In the genomic region with DNA sequence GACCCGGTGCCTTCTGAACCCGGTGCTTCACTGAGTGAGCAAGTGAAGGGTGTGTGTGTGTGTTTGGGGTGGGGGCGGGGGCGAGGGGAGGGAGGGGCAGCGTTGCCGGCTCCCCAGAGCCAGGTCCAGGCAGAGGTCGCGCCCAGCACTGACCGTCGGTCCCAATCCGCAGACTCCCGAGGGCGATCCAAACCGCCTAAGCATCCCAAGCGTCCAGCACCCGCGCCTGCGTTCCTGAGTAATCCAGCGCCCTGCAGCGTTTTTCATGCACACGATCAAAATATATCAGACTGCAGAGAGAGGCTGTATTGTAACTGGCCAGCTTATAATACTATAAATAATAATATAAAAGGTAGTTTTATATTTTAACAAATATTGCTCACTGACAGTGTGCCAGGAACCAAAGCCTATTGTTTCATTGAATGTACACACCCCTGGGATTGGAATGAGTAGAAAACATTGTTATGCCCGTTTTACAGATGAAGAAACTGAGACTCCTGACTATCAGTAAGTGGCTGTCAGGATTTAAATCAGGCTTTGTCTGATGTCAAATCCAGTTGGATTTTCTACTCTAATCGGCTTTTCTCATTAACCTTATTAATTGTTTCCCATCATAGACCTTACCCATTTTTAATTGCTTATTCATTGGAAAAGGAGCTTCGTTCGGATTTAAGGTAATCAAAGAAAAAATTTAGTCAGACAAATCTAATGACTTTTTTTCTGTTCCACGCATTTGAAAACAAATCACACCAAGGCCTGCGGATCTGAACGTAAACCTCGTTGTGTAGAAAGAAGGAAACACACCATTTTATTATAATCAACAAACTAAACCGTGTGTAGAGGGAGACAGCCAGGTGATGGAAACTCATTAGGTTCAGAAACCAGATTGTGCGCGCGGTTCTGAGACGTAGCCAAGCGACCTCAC, we compare ENCODE assay signal across 8 cellular contexts. TPM values are rescaled to one million over a fixed set of nuclear protein-coding genes. Genes with fewer than 3 reads are reported as not detected.
DNase-seq lines count a peak whose midpoint lies in the region; ATAC-seq, FAIRE-seq and TF ChIP-seq lines count a peak whose summit lies in the region.

No MANE protein-coding gene starts in this region.

- H3K27me3 ChIP-seq in endothelial cell of umbilical vein (ENCODE audit: control insufficient read depth in 2 of 2, insufficient read depth in 2 of 2, low read length in 2 of 2) (peaks cover 37 to 74% of the 10 kb centered on the region in 2 experiments), spleen (replicated peaks in 1 of 7) (peaks cover 10 to 96% (median 68%) of the 10 kb centered on the region in 7 donors)

- 9 to 13% (median 10%) methylated on average over 26 to 35 of the region's 35 CpGs for WGBS in spleen, 5 donors

- H3K27ac Mint-ChIP-seq in T-helper 1 cell treated with Interleukin-12 subunit alpha and Interleukin-12 subunit beta and Interleukin-4 antibody, amounts not matched to agents 30 μg/mL and 1 μg/mL, for 36 hours = no peak overlapping the region

- no peak for TF ChIP-seq CTCF in endothelial cell of umbilical vein (IDR thresholded peaks at IDR 0.05; ENCODE audit: extremely low read depth in 1 of 2, insufficient read depth in 1 of 2, low read depth in 1 of 2, low read length in 2 of 2)
- TF ChIP-seq CTCF in spleen (IDR thresholded peaks at IDR 0.05 in 8 of 11, conservative IDR thresholded peaks at IDR 0.05 in 3 of 11) = no peak

- H3K9me3 Mint-ChIP-seq in T-helper 1 cell treated with Interleukin-12 subunit alpha and Interleukin-12 subunit beta and Interleukin-4 antibody, amounts not matched to agents 30 μg/mL and 1 μg/mL, for 36 hours = peaks cover 4% of the 10 kb centered on the region

- CTCF ChIA-PET in endothelial cell of umbilical vein (lab: Charles Lee) = interaction anchor here (0.8 to 2.4 kb wide), 16 partner anchors 14 to 821 kb away, joined by 3 to 27 read pairs (median 3); partner anchors contain the start of gene RAB28

- H3K79me2 ChIP-seq in endothelial cell of umbilical vein (ENCODE audit: control insufficient read depth, insufficient read depth, low read length) = no peaks in the 10 kb centered on the region

- no peaks in the 10 kb centered on the region for H3K36me3 ChIP-seq in endothelial cell of umbilical vein (ENCODE audit: control insufficient read depth in 2 of 2, extremely low read depth in 1 of 2, insufficient read depth in 2 of 2, low read length in 2 of 2)
- H3K36me3 ChIP-seq in spleen = no peaks in the 10 kb centered on the region

- H3K4me2 ChIP-seq in endothelial cell of umbilical vein (ENCODE audit: insufficient read depth, low read length) = peak overlapping the region; percentile 58

- DNase-seq in T-helper 1 cell = no peak
- peak; percentile 34 for DNase-seq in NCI-H2196 treated with DMSO at 0.1 percent for 48 hours (lab: John Stamatoyannopoulos, UW; ENCODE audit: unreplicated experiment)
- DNase-seq in endothelial cell of umbilical vein (ENCODE audit: low read depth, low spot score) = no peak
- DNase-seq in spleen = peak; percentile 69
- DNase-seq in MV-4-11 (lab: John Stamatoyannopoulos, UW) = no peak
- DNase-seq in HT-29 (ENCODE audit: low spot score) = no peak

- no peaks in the 10 kb centered on the region for H4K20me1 ChIP-seq in endothelial cell of umbilical vein (replicated peaks; ENCODE audit: control insufficient read depth, extremely low read depth, insufficient read depth, low read length)

- H3K36me3 Mint-ChIP-seq in T-helper 1 cell treated with Interleukin-12 subunit alpha and Interleukin-12 subunit beta and Interleukin-4 antibody, amounts not matched to agents 30 μg/mL and 1 μg/mL, for 36 hours (ENCODE audit: low read depth) = peaks cover 8% of the 10 kb centered on the region

- no peak for TF ChIP-seq POLR2A in endothelial cell of umbilical vein (IDR thresholded peaks at IDR 0.05; ENCODE audit: low read depth, low read length)
- TF ChIP-seq POLR2A in spleen (IDR thresholded peaks at IDR 0.05) = no peak

- H3K27ac ChIP-seq in endothelial cell of umbilical vein (ENCODE audit: insufficient read depth, low read depth, low read length) = no peak overlapping the region
- peak overlapping the region in 1 of 8 donors; percentile 13 for H3K27ac ChIP-seq in spleen

- BruUV-seq in endothelial cell of umbilical vein (replicated peaks; lab: Mats Ljungman, UMichigan) = no TSS peak

- H3K4me3 ChIP-seq in endothelial cell of umbilical vein (replicated peaks in 1 of 3; ENCODE audit: insufficient read depth in 1 of 3, low read depth in 1 of 3, low read length in 3 of 3) = no peak overlapping the region
- peak overlapping the region; percentile 35 to 76 (median 51) for H3K4me3 ChIP-seq in spleen

- H3K4me1 Mint-ChIP-seq in T-helper 1 cell treated with Interleukin-12 subunit alpha and Interleukin-12 subunit beta and Interleukin-4 antibody, amounts not matched to agents 30 μg/mL and 1 μg/mL, for 36 hours (ENCODE audit: low read depth) = peaks cover 29% of the 10 kb centered on the region

- H3K9ac ChIP-seq in endothelial cell of umbilical vein (replicated peaks; ENCODE audit: extremely low read depth, insufficient read depth, low read length) = no peak overlapping the region

- H3K27me3 Mint-ChIP-seq in T-helper 1 cell treated with Interleukin-12 subunit alpha and Interleukin-12 subunit beta and Interleukin-4 antibody, amounts not matched to agents 30 μg/mL and 1 μg/mL, for 36 hours (ENCODE audit: low read depth) = peaks cover 78% of the 10 kb centered on the region

- peak overlapping the region; percentile 71 for H3K4me3 Mint-ChIP-seq in T-helper 1 cell treated with Interleukin-12 subunit alpha and Interleukin-12 subunit beta and Interleukin-4 antibody, amounts not matched to agents 30 μg/mL and 1 μg/mL, for 36 hours

- ATAC-seq in GM21526 (IDR thresholded peaks at IDR 0.05; ENCODE audit: low FRiP score, unreplicated experiment) = no peak

- H3K9me1 ChIP-seq in endothelial cell of umbilical vein (replicated peaks; ENCODE audit: control insufficient read depth, extremely low read depth, insufficient read depth, low read length) = no peaks in the 10 kb centered on the region

- H3K9me3 ChIP-seq in endothelial cell of umbilical vein (replicated peaks; ENCODE audit: control insufficient read depth, insufficient read depth, low read length) = no peaks in the 10 kb centered on the region
- H3K9me3 ChIP-seq in spleen = peaks cover 0 to 11% (median 1%) of the 10 kb centered on the region in 8 donors

- intact Hi-C loops in endothelial cell of umbilical vein (cut with micrococcal nuclease) (no loop called here), spleen (cut with DNase I; ENCODE audit: low total_unique reads) (loop anchor here (5.0 kb wide), 2 partner anchors 696 to 821 kb away; no protein-coding TSS in a partner anchor)

- POLR2A ChIA-PET in endothelial cell of umbilical vein (lab: Charles Lee) = no interaction called here

- peaks cover 8% of the 10 kb centered on the region for H3K4me1 ChIP-seq in endothelial cell of umbilical vein (ENCODE audit: control insufficient read depth, extremely low read depth, insufficient read depth, low read length)
- H3K4me1 ChIP-seq in spleen = peaks cover 21 to 63% (median 50%) of the 10 kb centered on the region in 6 donors

- H2AFZ ChIP-seq in endothelial cell of umbilical vein (ENCODE audit: low read depth, low read length) = no peak overlapping the region

- dilution Hi-C loops in endothelial cell of umbilical vein (cut with MboI; ENCODE audit: extremely low pct_ligation_motif_present, low sequenced_read_pairs) = no loop called here

- FAIRE-seq in endothelial cell of umbilical vein (lab: Jason Lieb, UNC) = no peak

TF ChIP-seq in endothelial cell of umbilical vein, 7 proteins besides CTCF, POLR2A, EP300 and RAD21:
- TF ChIP-seq GATA2 (IDR thresholded peaks at IDR 0.05; ENCODE audit: insufficient read depth, insufficient read length, low read depth, low read length) = no peak
- no peak for TF ChIP-seq EZH2 (IDR thresholded peaks at IDR 0.05; ENCODE audit: borderline replicate concordance, low read depth, low read length, severe bottlenecking)
- TF ChIP-seq, protein P1, sequence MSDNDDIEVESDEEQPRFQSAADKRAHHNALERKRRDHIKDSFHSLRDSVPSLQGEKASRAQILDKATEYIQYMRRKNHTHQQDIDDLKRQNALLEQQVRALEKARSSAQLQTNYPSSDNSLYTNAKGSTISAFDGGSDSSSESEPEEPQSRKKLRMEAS (IDR thresholded peaks at IDR 0.05; ENCODE audit: insufficient read depth, insufficient read length) = no peak
- no peak for TF ChIP-seq FOS (IDR thresholded peaks at IDR 0.05; ENCODE audit: borderline replicate concordance, insufficient read depth, low read length)
- TF ChIP-seq POLR2AphosphoS5 (IDR thresholded peaks at IDR 0.05; ENCODE audit: insufficient read depth, low read depth, low read length) = no peak
- no peak for TF ChIP-seq MYC (IDR thresholded peaks at IDR 0.05; ENCODE audit: low read depth, low read length)
- no peak for TF ChIP-seq JUN (IDR thresholded peaks at IDR 0.05; ENCODE audit: borderline replicate concordance, insufficient read depth, insufficient read length, low read depth)

RNA-seq across cellular contexts. Expression of gene NKX3-2, which starts 4.0 kb away (rescaled TPM):
- not detected in 2 replicates for total RNA-seq in endothelial cell of umbilical vein
- polyA plus RNA-seq in endothelial cell of umbilical vein = not detected in 2 replicates
- not detected in 2 replicates for polyA plus RNA-seq in endothelial cell of umbilical vein (2011; cell fraction: cytosol; rRNA removed)
- not detected in 2 replicates for polyA plus RNA-seq in endothelial cell of umbilical vein (2011; cell fraction: nucleus; rRNA removed)
- not detected in 2 replicates for polyA plus RNA-seq in endothelial cell of umbilical vein (2012)
- polyA minus RNA-seq in endothelial cell of umbilical vein = not detected in 2 replicates
- not detected for polyA minus RNA-seq in endothelial cell of umbilical vein (2011; cell fraction: cytosol; rRNA and poly(A)+ RNA removed)
- not detected in 2 replicates for polyA minus RNA-seq in endothelial cell of umbilical vein (2011; cell fraction: nucleus; rRNA and poly(A)+ RNA removed)
- total RNA-seq in spleen = 1 to 10 TPM in 6 of 7 donors, under 1 TPM in 1; 0.57 to 3.1 (median 1.7) TPM
- polyA plus RNA-seq in spleen = 1 to 10 TPM in 1 of 3 donors, under 1 TPM in 2; 0.83 to 1.5 (median 0.83) TPM
- total RNA-seq in HT-29 (2014; rRNA removed; shearing (Covaris generic)) = 0.05 TPM in 1 of 2 replicates, not detected in the other

Comparison
In these comparisons a context has a peak if more than half of its experiments do, and no peak if none do; other contexts are left out.
1. DNase-seq: peak in NCI-H2196 treated with DMSO at 0.1 percent for 48 hours (single experiment) and spleen (single experiment); none in T-helper 1 cell (0 of 5), endothelial cell of umbilical vein (single experiment), MV-4-11 (single experiment) and HT-29 (single experiment).
2. H3K4me3 ChIP-seq: peak in spleen (8 of 8); none in endothelial cell of umbilical vein (0 of 3).